Comparison of ENCODE assay signal across 20 cellular contexts in genomic region chr14:97414718-97415098, GRCh38.
"Had no signal": no experiment of that assay in that cellular context is flagged by ENCODE, and none has a peak within 500 bp of the region (broad histone marks: within the 10 kb centered on the region; RNA-seq: fewer than 3 reads in every experiment).

No MANE protein-coding gene starts in this region.

- H3K27me3 Mint-ChIP-seq: activated naive CD8-positive, alpha-beta T cell; central memory CD8-positive, alpha-beta T cell had no signal

- H3K27me3 ChIP-seq: ascending aorta had no signal

- ATAC-seq: left cardiac atrium; right lobe of liver; stimulated activated effector memory CD8-positive, alpha-beta T cell treated with anti-CD3 and anti-CD28 coated beads, Interleukin-12 subunit alpha, Interleukin-12 subunit beta, amount 100 ng/mL, for 72 hours had no signal

- H3K4me1 ChIP-seq: adrenal gland, ascending aorta, parathyroid adenoma had no signal

- H3K4me3 Mint-ChIP-seq: central memory CD8-positive, alpha-beta T cell; stimulated activated effector memory CD8-positive, alpha-beta T cell treated with anti-CD3 and anti-CD28 coated beads, Interleukin-12 subunit alpha, Interleukin-12 subunit beta, amount 100 ng/mL, for 72 hours had no signal

- H3K27ac ChIP-seq: adrenal gland, ascending aorta, esophagus muscularis mucosa, parathyroid adenoma, right lobe of liver, skin epidermis, stomach, suprapubic skin, tibial nerve had no signal

- H3K4me3 ChIP-seq: adrenal gland, ascending aorta, esophagus muscularis mucosa, right lobe of liver, skin epidermis, stomach, suprapubic skin, tibial nerve had no signal

- H3K9me3 ChIP-seq: adrenal gland, ascending aorta, esophagus muscularis mucosa, right lobe of liver, stomach, suprapubic skin, tibial nerve had no signal

- DNase-seq: activated CD4-positive, CD25-positive, alpha-beta regulatory T cell treated with anti-CD3 and anti-CD28 coated beads, Interleukin-2, amount 50 U/mL, for 72 hours; activated naive CD4-positive, alpha-beta T cell; activated T-cell treated with anti-CD3 and anti-CD28 coated beads, Interleukin-2, amount 50 U/mL, for 1 hour; adrenal gland; effector memory CD4-positive, alpha-beta T cell; islet precursor cell; left cardiac atrium; right lobe of liver; stimulated activated CD4-positive, alpha-beta T cell treated with anti-CD3 and anti-CD28 coated beads, Interleukin-2, amount 100 ng/mL, for 24 hours; stomach had no signal

- H3K9me3 Mint-ChIP-seq: central memory CD8-positive, alpha-beta T cell; nephron; stimulated activated effector memory CD8-positive, alpha-beta T cell treated with anti-CD3 and anti-CD28 coated beads, Interleukin-12 subunit alpha, Interleukin-12 subunit beta, amount 100 ng/mL, for 72 hours had no signal

- H3K36me3 Mint-ChIP-seq: activated naive CD8-positive, alpha-beta T cell; stimulated activated effector memory CD8-positive, alpha-beta T cell treated with anti-CD3 and anti-CD28 coated beads, Interleukin-12 subunit alpha, Interleukin-12 subunit beta, amount 100 ng/mL, for 72 hours had no signal

- H3K36me3 ChIP-seq: adrenal gland, ascending aorta, esophagus muscularis mucosa, right lobe of liver, stomach, suprapubic skin, tibial nerve had no signal

- H3K27ac Mint-ChIP-seq: activated naive CD8-positive, alpha-beta T cell; nephron; stimulated activated effector memory CD8-positive, alpha-beta T cell treated with anti-CD3 and anti-CD28 coated beads, Interleukin-12 subunit alpha, Interleukin-12 subunit beta, amount 100 ng/mL, for 72 hours had no signal

- H3K9ac ChIP-seq: parathyroid adenoma had no signal
